13 cellular contexts compared by ENCODE assay signal in genomic region chr10:29426420-29426819, GRCh38.
DNase-seq lines count a peak whose midpoint lies in the region; FAIRE-seq and TF ChIP-seq lines count a peak whose summit lies in the region.
"Had no signal": no experiment of that assay in that cellular context is flagged by ENCODE, and none has a peak within 500 bp of the region (broad histone marks: within the 10 kb centered on the region; RNA-seq: fewer than 3 reads in every experiment).

No MANE protein-coding gene starts in this region.

- TF ChIP-seq CTCF in HFFc6 (IDR thresholded peaks at IDR 0.05) (no peak), adrenal gland (IDR thresholded peaks at IDR 0.05) (no peak)

- WGBS in adrenal gland, 4 donors: 0 to 42% (median 39%) methylated on average over 1 of the region's 1 CpG

- no peaks in the 10 kb centered on the region for H3K9me3 Mint-ChIP-seq in HFFc6
- no peaks in the 10 kb centered on the region for H3K9me3 Mint-ChIP-seq in activated T-helper 2 cell treated with anti-CD3 and anti-CD28 coated beads, Interferon-gamma antibody, Interleukin-2, Interleukin-4, amounts not matched to agents 10 μg/mL and 5 μg/mL and 100 μg/mL, durations not matched to agents 14 hours and 24 hours and 36 hours
- H3K9me3 Mint-ChIP-seq: CD8-positive, alpha-beta memory T cell had no signal

- H3K4me1 ChIP-seq in adrenal gland (replicated peaks in 1 of 2): peaks cover 24 to 39% of the 10 kb centered on the region in 2 donors

- no peak for FAIRE-seq in HTR-8/SVneo (lab: Jason Lieb, UNC)
- FAIRE-seq: A549, K562 had no signal

- peaks cover 0 to 5% of the 10 kb centered on the region in 2 donors for H3K36me3 ChIP-seq in adrenal gland (replicated peaks in 1 of 2)

- no peak overlapping the region for H3K4me3 ChIP-seq in adrenal gland
- H3K4me3 ChIP-seq: A549, K562 had no signal

- H3K9me3 ChIP-seq in adrenal gland (replicated peaks in 1 of 3): no peaks in the 10 kb centered on the region
- H3K9me3 ChIP-seq: A549, Caco-2 had no signal

- intact Hi-C loops in adrenal gland (cut with DNase I): no loop called here
- intact Hi-C loops in activated T-helper 2 cell treated with anti-CD3 and anti-CD28 coated beads, Interferon-gamma antibody, Interleukin-2, Interleukin-4, amounts not matched to agents 10 μg/mL and 5 μg/mL and 100 μg/mL, durations not matched to agents 14 hours and 24 hours and 36 hours (cut with micrococcal nuclease): no loop called here

- H3K27ac Mint-ChIP-seq in HFFc6: peak overlapping the region; percentile 1; the same call in 1 of the 2 replicates
- no peak overlapping the region for H3K27ac Mint-ChIP-seq in activated T-helper 2 cell treated with anti-CD3 and anti-CD28 coated beads, Interferon-gamma antibody, Interleukin-2, Interleukin-4, amounts not matched to agents 10 μg/mL and 5 μg/mL and 100 μg/mL, durations not matched to agents 14 hours and 24 hours and 36 hours
- H3K27ac Mint-ChIP-seq: H9 had no signal

- H3K27ac ChIP-seq in adrenal gland: peak overlapping the region; percentile 37 to 82 (median 78)
- H3K27ac ChIP-seq: A549 had no signal

- no peaks in the 10 kb centered on the region for H3K27me3 ChIP-seq in adrenal gland

- peaks cover 12% of the 10 kb centered on the region for H3K4me1 Mint-ChIP-seq in HFFc6 (ENCODE audit: low read depth)
- no peaks in the 10 kb centered on the region for H3K4me1 Mint-ChIP-seq in activated T-helper 2 cell treated with anti-CD3 and anti-CD28 coated beads, Interferon-gamma antibody, Interleukin-2, Interleukin-4, amounts not matched to agents 10 μg/mL and 5 μg/mL and 100 μg/mL, durations not matched to agents 14 hours and 24 hours and 36 hours (ENCODE audit: low read depth)
- H3K4me1 Mint-ChIP-seq: H9 had no signal

- H3K27me3 Mint-ChIP-seq in HFFc6 (ENCODE audit: insufficient read depth): no peaks in the 10 kb centered on the region
- no peaks in the 10 kb centered on the region for H3K27me3 Mint-ChIP-seq in activated T-helper 2 cell treated with anti-CD3 and anti-CD28 coated beads, Interferon-gamma antibody, Interleukin-2, Interleukin-4, amounts not matched to agents 10 μg/mL and 5 μg/mL and 100 μg/mL, durations not matched to agents 14 hours and 24 hours and 36 hours (ENCODE audit: low read depth)
- H3K27me3 Mint-ChIP-seq: CD8-positive, alpha-beta memory T cell had no signal

- H3K4me3 Mint-ChIP-seq in HFFc6: no peak overlapping the region
- no peak overlapping the region for H3K4me3 Mint-ChIP-seq in activated T-helper 2 cell treated with anti-CD3 and anti-CD28 coated beads, Interferon-gamma antibody, Interleukin-2, Interleukin-4, amounts not matched to agents 10 μg/mL and 5 μg/mL and 100 μg/mL, durations not matched to agents 14 hours and 24 hours and 36 hours (ENCODE audit: low read depth)
- H3K4me3 Mint-ChIP-seq: CD8-positive, alpha-beta memory T cell; H9 had no signal

- H3K36me3 Mint-ChIP-seq in HFFc6 (ENCODE audit: low read depth): peaks cover 19% of the 10 kb centered on the region
- H3K36me3 Mint-ChIP-seq in activated T-helper 2 cell treated with anti-CD3 and anti-CD28 coated beads, Interferon-gamma antibody, Interleukin-2, Interleukin-4, amounts not matched to agents 10 μg/mL and 5 μg/mL and 100 μg/mL, durations not matched to agents 14 hours and 24 hours and 36 hours (ENCODE audit: low read depth): peaks cover 26% of the 10 kb centered on the region

- DNase-seq in HFFc6 (no peak), adrenal gland (peak in 6 of 7 donors; percentile 49 to 69 (median 59)), myocyte (ENCODE audit: low read depth) (peak; percentile 24), putamen (ENCODE audit: low spot score) (no peak), HTR-8/SVneo (ENCODE audit: insufficient read length, low spot score) (no peak), GDM1 (lab: John Stamatoyannopoulos, UW) (no peak)
- no peak for DNase-seq in activated T-helper 2 cell treated with anti-CD3 and anti-CD28 coated beads, Interferon-gamma antibody, Interleukin-2, Interleukin-4, amounts not matched to agents 10 μg/mL and 5 μg/mL and 100 μg/mL, durations not matched to agents 14 hours and 24 hours and 36 hours (ENCODE audit: low spot score)
- DNase-seq: Caco-2; CD8-positive, alpha-beta memory T cell; GOT3; H9 had no signal

- TF ChIP-seq POLR2A in adrenal gland (IDR thresholded peaks at IDR 0.05): no peak

Comparison
In these comparisons a context has a peak if more than half of its experiments do, and no peak if none do; other contexts are left out.
1. DNase-seq: peak in adrenal gland (6 of 7) and myocyte (single experiment); none in HFFc6 (single experiment), putamen (single experiment), HTR-8/SVneo (single experiment), GDM1 (single experiment) and activated T-helper 2 cell treated with anti-CD3 and anti-CD28 coated beads, Interferon-gamma antibody, Interleukin-2, Interleukin-4, amounts not matched to agents 10 μg/mL and 5 μg/mL and 100 μg/mL, durations not matched to agents 14 hours and 24 hours and 36 hours (single experiment).